8 cellular contexts compared by ENCODE assay signal in the genomic region with DNA sequence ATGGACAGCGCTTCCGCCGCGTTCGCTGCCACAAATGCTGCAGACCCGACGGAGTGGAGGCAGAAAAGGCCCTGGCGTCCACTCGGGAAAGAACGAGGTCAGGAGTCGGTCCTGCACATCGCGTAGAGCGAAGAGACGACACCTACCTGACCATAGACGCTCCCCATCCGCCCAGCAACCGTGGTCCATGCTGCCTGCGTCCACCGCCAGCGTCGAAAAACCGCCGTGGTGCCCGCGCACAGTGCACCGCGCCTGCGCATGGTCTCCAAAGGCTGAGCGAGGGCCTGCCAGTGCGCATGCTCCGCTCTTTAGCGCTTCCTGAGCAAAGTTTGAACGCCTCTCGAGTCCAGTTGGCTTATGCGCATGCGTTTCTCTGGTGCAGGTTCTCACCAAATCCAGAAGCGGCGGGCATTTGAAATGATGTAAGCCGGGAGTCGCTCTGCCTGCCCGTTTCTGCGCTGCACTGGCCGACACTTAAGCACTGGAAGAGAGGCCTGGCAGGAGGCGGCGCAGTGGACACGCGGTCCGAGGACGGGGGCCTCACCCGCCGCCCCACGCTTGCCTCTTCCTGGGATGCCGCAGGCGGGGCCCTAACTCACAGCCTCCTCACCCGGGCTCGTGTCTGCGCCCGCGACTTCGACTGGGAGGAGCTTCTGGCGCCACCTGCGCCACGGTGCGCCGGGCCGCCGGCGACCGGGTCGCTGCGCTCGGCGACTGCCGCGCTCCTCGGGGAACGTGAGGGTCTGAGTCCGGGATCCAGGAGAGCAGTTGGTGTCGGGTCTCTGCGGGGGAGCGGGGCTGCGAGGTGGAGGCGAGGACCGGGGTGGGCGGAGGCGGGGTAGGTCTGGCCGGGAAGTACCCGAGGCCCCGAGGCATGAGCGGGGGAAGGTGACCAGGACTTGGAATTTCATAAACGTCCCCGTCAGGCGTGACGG. TPM values are rescaled to one million over a fixed set of nuclear protein-coding genes. Genes with fewer than 3 reads are reported as not detected.
DNase-seq lines count a peak whose midpoint lies in the region; ATAC-seq and TF ChIP-seq lines count a peak whose summit lies in the region.

A gene with protein sequence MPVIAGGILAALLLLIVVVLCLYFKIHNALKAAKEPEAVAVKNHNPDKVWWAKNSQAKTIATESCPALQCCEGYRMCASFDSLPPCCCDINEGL (minus strand): TSS at position 243 of the 935 bp plus-strand sequence. CDS start 29,066 bp downstream, outside the sequence.

- intact Hi-C loops in body of pancreas (cut with DNase I) = no loop called here

- H3K4me3 ChIP-seq in body of pancreas = peak within 1 kb of the TSS; percentile 8 to 33
- peak within 1 kb of the TSS; percentile 28 for H3K4me3 ChIP-seq in iPS-11a (ENCODE audit: low read depth, low read length)
- H3K4me3 ChIP-seq in smooth muscle cell = no peak within 1 kb of the TSS

- no peaks in the 10 kb centered on the region for H3K36me3 ChIP-seq in body of pancreas (replicated peaks in 1 of 2; ENCODE audit: insufficient read depth in 1 of 2, low read depth in 2 of 2)
- H3K36me3 ChIP-seq in smooth muscle cell (ENCODE audit: low read depth) = no peaks in the 10 kb centered on the region

- H3K4me1 ChIP-seq in body of pancreas = peaks cover 46% of the 10 kb centered on the region
- peaks cover 14% of the 10 kb centered on the region for H3K4me1 ChIP-seq in smooth muscle cell (ENCODE audit: low read depth)

- H2AFZ ChIP-seq in smooth muscle cell (ENCODE audit: low read depth) = peak within 1 kb of the TSS; percentile 37

- in situ Hi-C loops in GM13977 (cut with MboI; ENCODE audit: low pct_unique_long_range_greater_than_20kb, low sequenced_read_pairs, unreplicated experiment) = no loop called here

- ATAC-seq in HG02870 (IDR thresholded peaks at IDR 0.05; ENCODE audit: unreplicated experiment) (peak; percentile 73), body of pancreas (peak; percentile 97)

- peak; percentile 56 to 76 (median 72) for TF ChIP-seq POLR2A in body of pancreas (IDR thresholded peaks at IDR 0.05)

- peak within 1 kb of the TSS; percentile 76 for H3K4me2 ChIP-seq in smooth muscle cell

- H4K20me1 ChIP-seq in smooth muscle cell (ENCODE audit: low read depth) = no peaks in the 10 kb centered on the region

- H3K27me3 ChIP-seq in body of pancreas (no peaks in the 10 kb centered on the region), smooth muscle cell (ENCODE audit: low read depth) (peaks cover 32% of the 10 kb centered on the region)

- WGBS in body of pancreas, 2 donors = 0 to 1% methylated on average over 24 to 91 of the region's 95 CpGs
- 51% methylated on average over 93 of the region's 95 CpGs for WGBS in smooth muscle cell (ENCODE audit: low lambda C conversion rate)

- no peaks in the 10 kb centered on the region for H3K79me2 ChIP-seq in smooth muscle cell (ENCODE audit: low read depth)

- H3K9ac ChIP-seq in smooth muscle cell (ENCODE audit: low read depth) = no peak within 1 kb of the TSS

- TF ChIP-seq CTCF in GM13977 (IDR thresholded peaks at IDR 0.05; ENCODE audit: extremely low read depth, insufficient read depth, missing control alignments) (no peak), body of pancreas (IDR thresholded peaks at IDR 0.05) (peak in 1 of 7 experiments; percentile 3), smooth muscle cell (IDR thresholded peaks at IDR 0.05; ENCODE audit: borderline replicate concordance, insufficient read depth, poor library complexity, severe bottlenecking) (no peak)

- H3K9me3 ChIP-seq in body of pancreas (no peaks in the 10 kb centered on the region), smooth muscle cell (replicated peaks; ENCODE audit: low read depth) (no peaks in the 10 kb centered on the region)

- H3F3A ChIP-seq in smooth muscle cell (ENCODE audit: low read depth) = no peaks in the 10 kb centered on the region

- DNase-seq in GM13977 (ENCODE audit: low spot score) = peak; percentile 86
- DNase-seq in NCI-H1694 treated with DMSO at 0.1 percent for 48 hours (lab: John Stamatoyannopoulos, UW) = peak; percentile 73
- peak; percentile 97 for DNase-seq in T1000 (lab: John Stamatoyannopoulos, UW)
- peak; percentile 97 to 99 (median 99) for DNase-seq in body of pancreas
- no peak for DNase-seq in smooth muscle cell (lab: John Stamatoyannopoulos, UW; ENCODE audit: unreplicated experiment)
- DNase-seq in cortex of kidney (lab: John Stamatoyannopoulos, UW) = no peak

- peak within 1 kb of the TSS; percentile 65 to 88 (median 81) for H3K27ac ChIP-seq in body of pancreas
- no peak within 1 kb of the TSS for H3K27ac ChIP-seq in smooth muscle cell (ENCODE audit: low read depth)

RNA-seq across cellular contexts. Expression of the gene that starts here (rescaled TPM):
- 1 to 10 TPM; 4.3 to 7.0 TPM for total RNA-seq in body of pancreas
- total RNA-seq in smooth muscle cell = not detected in 2 replicates
- polyA plus RNA-seq in smooth muscle cell = 0.30 TPM in 1 of 2 replicates, not detected in the other

Comparison
In these comparisons a context has a peak if more than half of its experiments do, and no peak if none do; other contexts are left out.
1. DNase-seq: peak in GM13977 (single experiment), NCI-H1694 treated with DMSO at 0.1 percent for 48 hours (single experiment), T1000 (single experiment) and body of pancreas (4 of 4); none in smooth muscle cell (single experiment) and cortex of kidney (single experiment).